In genomic region chr1:209416009-209416408, GRCh38 we compare ENCODE assay signal across 16 cellular contexts.
DNase-seq lines count a peak whose midpoint lies in the region; ATAC-seq and TF ChIP-seq lines count a peak whose summit lies in the region.
"Had no signal": no experiment of that assay in that cellular context is flagged by ENCODE, and none has a peak within 500 bp of the region (broad histone marks: within the 10 kb centered on the region; RNA-seq: fewer than 3 reads in every experiment).

No MANE protein-coding gene starts in this region.

- no peak overlapping the region for H3K27ac Mint-ChIP-seq in activated CD4-positive, alpha-beta memory T cell treated with anti-CD3 and anti-CD28 coated beads, Interleukin-2, amount 10 ng/mL, durations not matched to agents 7 days and 5 days
- H3K27ac Mint-ChIP-seq: IgD-negative memory B cell had no signal

- H3K4me3 Mint-ChIP-seq in activated CD4-positive, alpha-beta memory T cell treated with anti-CD3 and anti-CD28 coated beads, Interleukin-2, amount 10 ng/mL, durations not matched to agents 7 days and 5 days, result no peak overlapping the region
- H3K4me3 Mint-ChIP-seq: IgD-negative memory B cell had no signal

- ATAC-seq in esophagus mucosa, result peak; percentile 89
- ATAC-seq: stimulated activated naive CD8-positive, alpha-beta T cell treated with anti-CD3 and anti-CD28 coated beads, Interleukin-15, Interleukin-2, amounts not matched to agents 100 U/mL and 50 U/mL, for 24 hours had no signal

- DNase-seq in RPMI7951 (ENCODE audit: low read depth), result peak; percentile 47
- DNase-seq in renal cortical epithelial cell (ENCODE audit: low read depth), result peak; percentile 95
- DNase-seq in NCI-H510A treated with DMSO at 0.1 percent for 48 hours (lab: John Stamatoyannopoulos, UW), result no peak
- no peak for DNase-seq in NCI-H1048 (lab: John Stamatoyannopoulos, UW)
- DNase-seq in activated T-cell treated with anti-CD3 and anti-CD28 coated beads, Interleukin-2, amount 50 U/mL, for 1 hour, result no peak
- no peak for DNase-seq in activated CD4-positive, alpha-beta memory T cell treated with anti-CD3 and anti-CD28 coated beads, Interleukin-2, amount 10 ng/mL, durations not matched to agents 7 days and 5 days
- DNase-seq: activated effector memory CD4-positive, alpha-beta T cell treated with Interleukin-2 at 50 U/mL for 16 hours; hypothalamus; NCI-H2029; stimulated activated CD4-positive, alpha-beta T cell treated with anti-CD3 and anti-CD28 coated beads, Interleukin-4, amount 100 ng/mL, for 24 hours; stimulated activated naive CD8-positive, alpha-beta T cell treated with anti-CD3 and anti-CD28 coated beads, Interleukin-15, Interleukin-2, amounts not matched to agents 100 U/mL and 50 U/mL, for 24 hours had no signal

- no peaks in the 10 kb centered on the region for H3K4me1 ChIP-seq in HEK293 (ENCODE audit: control insufficient read depth, insufficient read depth, low read length)

- no peaks in the 10 kb centered on the region for H3K36me3 Mint-ChIP-seq in activated CD4-positive, alpha-beta memory T cell treated with anti-CD3 and anti-CD28 coated beads, Interleukin-2, amount 10 ng/mL, durations not matched to agents 7 days and 5 days (ENCODE audit: low read depth)
- H3K36me3 Mint-ChIP-seq: IgD-negative memory B cell had no signal

- no peaks in the 10 kb centered on the region for H3K4me1 Mint-ChIP-seq in activated CD4-positive, alpha-beta memory T cell treated with anti-CD3 and anti-CD28 coated beads, Interleukin-2, amount 10 ng/mL, durations not matched to agents 7 days and 5 days
- H3K4me1 Mint-ChIP-seq: IgD-negative memory B cell had no signal

- no peaks in the 10 kb centered on the region for H3K36me3 ChIP-seq in HEK293 (ENCODE audit: control insufficient read depth in 2 of 2, insufficient read depth in 1 of 2, low read length in 2 of 2)
- H3K36me3 ChIP-seq: BLaER1 treated with 17β-estradiol and CSF1 and Interleukin-3, amounts not matched to agents 10 nM and 100 nM; cardiac muscle cell had no signal

- POLR2A ChIA-PET in HEK293 (lab: Yijun Ruan, JAX), result no interaction called here
- POLR2A ChIA-PET in activated CD4-positive, alpha-beta memory T cell treated with anti-CD3 and anti-CD28 coated beads, Interleukin-2, amount 10 ng/mL, durations not matched to agents 7 days and 5 days (lab: Charles Lee), result no interaction called here

- H3K9me3 Mint-ChIP-seq in activated CD4-positive, alpha-beta memory T cell treated with anti-CD3 and anti-CD28 coated beads, Interleukin-2, amount 10 ng/mL, durations not matched to agents 7 days and 5 days, result no peaks in the 10 kb centered on the region
- H3K9me3 Mint-ChIP-seq: IgD-negative memory B cell had no signal

- H3K4me3 ChIP-seq in HEK293 (ENCODE audit: low read depth, low read length), result no peak overlapping the region
- H3K4me3 ChIP-seq: BLaER1 treated with 17β-estradiol and CSF1 and Interleukin-3, amounts not matched to agents 10 nM and 100 nM; cardiac muscle cell had no signal

- H3K27me3 Mint-ChIP-seq in activated CD4-positive, alpha-beta memory T cell treated with anti-CD3 and anti-CD28 coated beads, Interleukin-2, amount 10 ng/mL, durations not matched to agents 7 days and 5 days, result peaks cover 37% of the 10 kb centered on the region

- CTCF ChIA-PET in HEK293 (lab: Yijun Ruan, JAX), result interaction anchor here (1.1 to 1.5 kb wide), 4 partner anchors 19 to 98 kb away, joined by 4 to 6 read pairs (median 4); no protein-coding TSS in a partner anchor
- CTCF ChIA-PET in activated CD4-positive, alpha-beta memory T cell treated with anti-CD3 and anti-CD28 coated beads, Interleukin-2, amount 10 ng/mL, durations not matched to agents 7 days and 5 days (lab: Charles Lee), result no interaction called here

- no peaks in the 10 kb centered on the region for H3K9me3 ChIP-seq in HEK293 (ENCODE audit: control insufficient read depth, insufficient read depth, low read depth, low read length)
- H3K9me3 ChIP-seq: BLaER1 treated with 17β-estradiol and CSF1 and Interleukin-3, amounts not matched to agents 10 nM and 100 nM had no signal

- TF ChIP-seq CTCF in HEK293 (tag by site-specific recombination; IDR thresholded peaks at IDR 0.05), result no peak

- no peak overlapping the region for H3K27ac ChIP-seq in HEK293 (ENCODE audit: extremely low read depth, low read depth, low read length)
- H3K27ac ChIP-seq: BLaER1 treated with 17β-estradiol and CSF1 and Interleukin-3, amounts not matched to agents 10 nM and 100 nM; cardiac muscle cell had no signal

TF ChIP-seq in HEK293, 187 proteins besides CTCF, POLR2A, EP300 and RAD21:
- no peak for TF ChIP-seq ZNF426 (tag by site-specific recombination; IDR thresholded peaks at IDR 0.05)
- no peak for TF ChIP-seq AEBP2 (tag by site-specific recombination; IDR thresholded peaks at IDR 0.05; ENCODE audit: borderline replicate concordance)
- peak; percentile 61 for TF ChIP-seq ZIC2 (tag by site-specific recombination; IDR thresholded peaks at IDR 0.05)
TF ChIP-seq in HEK293: peak in this region for 1.

Comparison
In these comparisons a context has a peak if more than half of its experiments do, and no peak if none do; other contexts are left out.
1. DNase-seq: peak in RPMI7951 (single experiment) and renal cortical epithelial cell (single experiment); none in NCI-H510A treated with DMSO at 0.1 percent for 48 hours (single experiment), NCI-H1048 (single experiment), activated T-cell treated with anti-CD3 and anti-CD28 coated beads, Interleukin-2, amount 50 U/mL, for 1 hour (single experiment) and activated CD4-positive, alpha-beta memory T cell treated with anti-CD3 and anti-CD28 coated beads, Interleukin-2, amount 10 ng/mL, durations not matched to agents 7 days and 5 days (single experiment).